8 cellular contexts compared by ENCODE assay signal in the genomic region with DNA sequence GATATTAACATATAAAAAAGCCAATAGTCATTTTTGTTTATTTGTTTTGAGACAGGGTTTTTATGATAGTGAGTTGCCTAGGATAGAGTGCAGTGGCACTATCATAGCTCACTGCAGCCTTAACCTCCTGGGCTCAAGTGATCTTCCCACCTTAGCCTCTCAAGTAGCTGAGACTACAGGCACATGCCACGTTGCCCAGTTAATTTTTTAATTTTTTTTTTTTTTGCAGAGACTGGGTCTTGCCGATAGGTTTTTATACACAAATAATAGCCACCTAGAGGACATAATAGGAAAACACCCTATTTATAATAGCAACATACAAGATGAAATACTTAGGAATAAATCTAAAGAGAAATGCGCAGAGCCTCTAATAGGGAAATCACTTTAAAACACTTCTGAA. TPM values are rescaled to one million over a fixed set of nuclear protein-coding genes. Genes with fewer than 3 reads are reported as not detected.
DNase-seq lines count a peak whose midpoint lies in the region; ATAC-seq, FAIRE-seq and TF ChIP-seq lines count a peak whose summit lies in the region.

No MANE protein-coding gene starts in this region.

- 31 to 35% (median 33%) methylated on average over 3 of the region's 3 CpGs for WGBS in stomach, 5 donors

- intact Hi-C loops in stomach (cut with DNase I; ENCODE audit: low total_unique reads): no loop called here

- H3K9me3 ChIP-seq in stomach: no peaks in the 10 kb centered on the region

- DNase-seq in AG09319 (ENCODE audit: extremely low read depth, low read depth) (no peak), HCEC 1CT (peak; percentile 58), astrocyte of the hippocampus (ENCODE audit: low read depth, low spot score) (peak; percentile 44), left lobe of liver (ENCODE audit: low spot score) (no peak), urothelium cell line (ENCODE audit: low spot score) (no peak), DMS153 (lab: John Stamatoyannopoulos, UW) (no peak), stomach (no peak), NOMO-1 (lab: John Stamatoyannopoulos, UW; ENCODE audit: unreplicated experiment in 2 of 2) (no peak)

- ATAC-seq in left lobe of liver: peak; percentile 66

- no peak for FAIRE-seq in urothelium cell line (lab: Jason Lieb, UNC)

- H3K27me3 ChIP-seq in stomach: no peaks in the 10 kb centered on the region

- TF ChIP-seq CTCF in AG09319 (IDR thresholded peaks at IDR 0.05; ENCODE audit: low read depth, low read length) (peak; percentile 29), stomach (IDR thresholded peaks at IDR 0.05) (peak in 2 of 7 experiments; percentile 18 to 31)

- no peak overlapping the region for H3K27ac ChIP-seq in stomach

- no peak overlapping the region for H3K4me3 ChIP-seq in stomach

- H3K4me1 ChIP-seq in stomach: peaks cover 2 to 27% (median 18%) of the 10 kb centered on the region in 4 donors

- no peak for TF ChIP-seq POLR2A in stomach (IDR thresholded peaks at IDR 0.05)

- no peak for TF ChIP-seq EP300 in stomach (IDR thresholded peaks at IDR 0.05)

- peaks cover 21 to 60% (median 47%) of the 10 kb centered on the region in 4 donors for H3K36me3 ChIP-seq in stomach

RNA-seq across cellular contexts. Expression of a gene that starts 13.3 kb away (rescaled TPM):
- total RNA-seq in left lobe of liver (33.0 TPM), stomach (100 to 1,000 TPM in 1 of 5 donors, 10 to 100 TPM in 4; 42.6 to 100 (median 61.6) TPM)
- 10 to 100 TPM; 41.5 to 53.9 (median 44.1) TPM for polyA plus RNA-seq in stomach

Comparison
In these comparisons a context has a peak if more than half of its experiments do, and no peak if none do; other contexts are left out.
1. DNase-seq: peak in HCEC 1CT (single experiment) and astrocyte of the hippocampus (single experiment); none in AG09319 (single experiment), left lobe of liver (single experiment), urothelium cell line (single experiment), DMS153 (single experiment), stomach (single experiment) and NOMO-1 (0 of 2).